16 cellular contexts compared by ENCODE assay signal in genomic region chr2:7190587-7191320, GRCh38.
DNase-seq lines count a peak whose midpoint lies in the region; TF ChIP-seq lines count a peak whose summit lies in the region.
"Had no signal": no experiment of that assay in that cellular context is flagged by ENCODE, and none has a peak within 500 bp of the region (broad histone marks: within the 10 kb centered on the region; RNA-seq: fewer than 3 reads in every experiment).

No MANE protein-coding gene starts in this region.

- no peaks in the 10 kb centered on the region for H3K9me3 ChIP-seq in Peyer's patch
- H3K9me3 ChIP-seq: esophagus muscularis mucosa, thyroid gland had no signal

- H3K36me3 Mint-ChIP-seq in activated T-cell treated with anti-CD3 and anti-CD28 coated beads, Interleukin-2, amount 50 U/mL, for 24 hours (ENCODE audit: low read depth), result no peaks in the 10 kb centered on the region

- TF ChIP-seq POLR2A in Peyer's patch (IDR thresholded peaks at IDR 0.05), result no peak

- peaks cover 15% of the 10 kb centered on the region for H3K4me1 Mint-ChIP-seq in activated T-cell treated with anti-CD3 and anti-CD28 coated beads, Interleukin-2, amount 50 U/mL, for 24 hours (ENCODE audit: low read depth)
- H3K4me1 Mint-ChIP-seq: activated B cell treated with CpG ODN at 0.5 μM for 24 hours; naive thymus-derived CD4-positive, alpha-beta T cell had no signal

- H3K27ac ChIP-seq in Peyer's patch, result no peak overlapping the region
- H3K27ac ChIP-seq: esophagus muscularis mucosa, thyroid gland had no signal

- TF ChIP-seq CTCF in choroid plexus epithelial cell (conservative IDR thresholded peaks at IDR 0.05; ENCODE audit: low read depth, low read length) (no peak), Peyer's patch (IDR thresholded peaks at IDR 0.05) (no peak)

- no peak overlapping the region for H3K4me3 ChIP-seq in choroid plexus epithelial cell (ENCODE audit: low read depth, low read length)
- H3K4me3 ChIP-seq in Peyer's patch, result no peak overlapping the region
- H3K4me3 ChIP-seq: esophagus muscularis mucosa, thyroid gland had no signal

- no peaks in the 10 kb centered on the region for H3K27me3 ChIP-seq in Peyer's patch
- H3K27me3 ChIP-seq: esophagus muscularis mucosa, thyroid gland had no signal

- DNase-seq in activated T-cell treated with anti-CD3 and anti-CD28 coated beads, Interleukin-2, amount 50 U/mL, for 24 hours, result no peak
- no peak for DNase-seq in activated T-cell treated with anti-CD3 and anti-CD28 coated beads, Interleukin-2, amount 50 U/mL, for 48 hours
- DNase-seq in NCI-H146 treated with DMSO at 0.1 percent for 48 hours (lab: John Stamatoyannopoulos, UW; ENCODE audit: unreplicated experiment) (peak; percentile 43), choroid plexus epithelial cell (ENCODE audit: low read depth) (peak; percentile 6), retina (peak; percentile 40), Peyer's patch (no peak), NCI-H1105 (lab: John Stamatoyannopoulos, UW) (no peak), GDM1 (lab: John Stamatoyannopoulos, UW) (no peak)
- DNase-seq: activated B cell treated with CpG ODN at 0.5 μM for 24 hours; HFFc6; Karpas-422; naive thymus-derived CD4-positive, alpha-beta T cell; NCI-H187 treated with DMSO at 0.1 percent for 48 hours; NCI-H526; thyroid gland had no signal

- H3K36me3 ChIP-seq in Peyer's patch, result no peaks in the 10 kb centered on the region
- H3K36me3 ChIP-seq: esophagus muscularis mucosa, thyroid gland had no signal

- no peaks in the 10 kb centered on the region for H3K9me3 Mint-ChIP-seq in activated T-cell treated with anti-CD3 and anti-CD28 coated beads, Interleukin-2, amount 50 U/mL, for 24 hours
- H3K9me3 Mint-ChIP-seq: activated B cell treated with CpG ODN at 0.5 μM for 24 hours; naive thymus-derived CD4-positive, alpha-beta T cell had no signal

- H3K27me3 Mint-ChIP-seq in activated T-cell treated with anti-CD3 and anti-CD28 coated beads, Interleukin-2, amount 50 U/mL, for 24 hours, result no peaks in the 10 kb centered on the region
- H3K27me3 Mint-ChIP-seq: activated B cell treated with CpG ODN at 0.5 μM for 24 hours had no signal

- peak overlapping the region; percentile 63 for H3K27ac Mint-ChIP-seq in activated T-cell treated with anti-CD3 and anti-CD28 coated beads, Interleukin-2, amount 50 U/mL, for 24 hours
- H3K27ac Mint-ChIP-seq: activated B cell treated with CpG ODN at 0.5 μM for 24 hours; HFFc6; naive thymus-derived CD4-positive, alpha-beta T cell had no signal

- no peak overlapping the region for H3K4me3 Mint-ChIP-seq in activated T-cell treated with anti-CD3 and anti-CD28 coated beads, Interleukin-2, amount 50 U/mL, for 24 hours
- H3K4me3 Mint-ChIP-seq: activated B cell treated with CpG ODN at 0.5 μM for 24 hours; HFFc6; naive thymus-derived CD4-positive, alpha-beta T cell had no signal

- no peaks in the 10 kb centered on the region for H3K4me1 ChIP-seq in Peyer's patch
- H3K4me1 ChIP-seq: thyroid gland had no signal

Comparison
In these comparisons a context has a peak if more than half of its experiments do, and no peak if none do; other contexts are left out.
1. DNase-seq: peak in NCI-H146 treated with DMSO at 0.1 percent for 48 hours (single experiment), choroid plexus epithelial cell (single experiment) and retina (single experiment); none in activated T-cell treated with anti-CD3 and anti-CD28 coated beads, Interleukin-2, amount 50 U/mL, for 24 hours (single experiment), activated T-cell treated with anti-CD3 and anti-CD28 coated beads, Interleukin-2, amount 50 U/mL, for 48 hours (0 of 2), Peyer's patch (0 of 3), NCI-H1105 (single experiment) and GDM1 (single experiment).